8 cellular contexts compared by ENCODE assay signal in genomic region chr19:13012690-13013608, GRCh38.
DNase-seq lines count a peak whose midpoint lies in the region; ATAC-seq and TF ChIP-seq lines count a peak whose summit lies in the region.

No MANE protein-coding gene starts in this region.

- peaks cover 100% of the 10 kb centered on the region for H3K27me3 ChIP-seq in iPS-18a (ENCODE audit: control insufficient read depth, insufficient read depth, low read length)

- no peak for TF ChIP-seq CTCF in C4-2B (conservative IDR thresholded peaks at IDR 0.05)

- H3K4me1 ChIP-seq in iPS-18a (ENCODE audit: control insufficient read depth, low read depth, low read length): peaks cover 6% of the 10 kb centered on the region

- H3K27ac ChIP-seq in C4-2B: peak overlapping the region; percentile 100
- no peak overlapping the region for H3K27ac ChIP-seq in iPS-18a (ENCODE audit: low read length)

- DNase-seq in KBM-7 (peak; percentile 66), amniotic epithelial cell (ENCODE audit: low read depth) (peak; percentile 45), NCI-H2081 treated with DMSO at 0.1 percent for 48 hours (lab: John Stamatoyannopoulos, UW) (no peak), NCI-H345 (lab: John Stamatoyannopoulos, UW) (no peak)
- DNase-seq in stimulated activated CD4-positive, alpha-beta T cell treated with anti-CD3 and anti-CD28 coated beads, Interleukin-1b, Interleukin-23, amount 100 ng/mL, for 48 hours: peak; percentile 33

- no peak for ATAC-seq in HG03025 (IDR thresholded peaks at IDR 0.05; ENCODE audit: low FRiP score, unreplicated experiment)

- H3K9me3 ChIP-seq in iPS-18a (ENCODE audit: control insufficient read depth, low read depth, low read length): no peaks in the 10 kb centered on the region

- H3K4me3 ChIP-seq in iPS-18a (ENCODE audit: low read length): peak overlapping the region; percentile 20

- no peaks in the 10 kb centered on the region for H3K36me3 ChIP-seq in iPS-18a (ENCODE audit: control insufficient read depth, low read depth, low read length)

- no peak overlapping the region for H3K9ac ChIP-seq in iPS-18a (ENCODE audit: low read length)

- in situ Hi-C loops in KBM-7 (cut with MboI; ENCODE audit: low pct_unique_long_range_greater_than_20kb, low sequenced_read_pairs): no loop called here

Comparison
In these comparisons a context has a peak if more than half of its experiments do, and no peak if none do; other contexts are left out.
1. DNase-seq: peak in KBM-7 (single experiment), amniotic epithelial cell (single experiment) and stimulated activated CD4-positive, alpha-beta T cell treated with anti-CD3 and anti-CD28 coated beads, Interleukin-1b, Interleukin-23, amount 100 ng/mL, for 48 hours (single experiment); none in NCI-H2081 treated with DMSO at 0.1 percent for 48 hours (single experiment) and NCI-H345 (single experiment).